ENCODE assay signal across 1 cellular context in the genomic region with DNA sequence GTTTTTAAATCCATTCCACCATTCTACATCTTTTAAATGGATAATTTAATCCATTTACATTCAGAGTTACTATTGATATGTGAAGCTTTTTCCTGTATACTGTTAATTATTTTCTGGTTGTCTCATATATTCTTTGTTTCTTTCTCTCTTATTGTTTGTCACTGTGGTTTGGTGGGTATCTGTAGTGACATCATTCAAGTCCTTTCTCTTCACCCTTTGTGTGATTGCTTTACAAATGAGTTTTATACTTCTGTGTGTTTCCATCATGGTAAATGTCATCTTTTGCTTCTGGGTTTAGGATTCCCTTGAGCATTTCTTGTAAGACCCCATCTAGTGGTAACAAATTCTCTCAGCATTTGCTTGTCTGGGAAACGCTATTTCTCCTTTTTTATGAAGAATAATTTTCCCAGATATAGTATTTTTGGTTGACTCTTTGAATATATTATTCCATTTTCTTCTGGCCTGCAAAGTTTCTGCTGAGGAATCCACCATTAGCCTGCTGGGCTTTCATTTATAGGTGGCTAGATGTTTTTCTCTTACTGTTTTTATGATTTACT.
TF ChIP-seq lines count a peak whose summit lies in the region.

No MANE protein-coding gene starts in this region.

TF ChIP-seq in GM23338, 12 proteins besides CTCF, POLR2A, EP300 and RAD21 (continued from another document):
- TF ChIP-seq REST (IDR thresholded peaks at IDR 0.05; ENCODE audit: unreplicated experiment): no peak
- no peak for TF ChIP-seq ETS1 (IDR thresholded peaks at IDR 0.05)
- no peak for TF ChIP-seq CREB1 (CRISPR knock-in tag; IDR thresholded peaks at IDR 0.05; ENCODE audit: low read depth)
- no peak for TF ChIP-seq POLR2AphosphoS5 (IDR thresholded peaks at IDR 0.05; ENCODE audit: low read depth)
- TF ChIP-seq EZH2 (IDR thresholded peaks at IDR 0.05; ENCODE audit: low read depth, unreplicated experiment): no peak
- TF ChIP-seq ZNF331 (CRISPR knock-in tag; IDR thresholded peaks at IDR 0.05; ENCODE audit: low read depth): no peak
- TF ChIP-seq EZH2phosphoT487 (IDR thresholded peaks at IDR 0.05; ENCODE audit: unreplicated experiment): no peak
- TF ChIP-seq JUNB (IDR thresholded peaks at IDR 0.05; ENCODE audit: unreplicated experiment): no peak
- TF ChIP-seq ZNF462 (CRISPR knock-in tag; IDR thresholded peaks at IDR 0.05): no peak
